In genomic region chr6:5905431-5906339, GRCh38 we compare ENCODE assay signal across 9 cellular contexts.
DNase-seq lines count a peak whose midpoint lies in the region; ATAC-seq and TF ChIP-seq lines count a peak whose summit lies in the region.
"Had no signal": no experiment of that assay in that cellular context is flagged by ENCODE, and none has a peak within 500 bp of the region (broad histone marks: within the 10 kb centered on the region; RNA-seq: fewer than 3 reads in every experiment).

No MANE protein-coding gene starts in this region.

- H2BK120ac ChIP-seq in neuronal stem cell (ENCODE audit: low read depth, low read length) = no peak overlapping the region

- no peak overlapping the region for H2BK5ac ChIP-seq in neuronal stem cell (ENCODE audit: low read length)

- H3K36me3 ChIP-seq in esophagus muscularis mucosa = no peaks in the 10 kb centered on the region
- H3K36me3 ChIP-seq in neuronal stem cell (replicated peaks in 1 of 2; ENCODE audit: control insufficient read depth in 2 of 2, insufficient read depth in 2 of 2, low read length in 2 of 2) = no peaks in the 10 kb centered on the region

- no peak overlapping the region for H4K91ac ChIP-seq in neuronal stem cell (ENCODE audit: low read depth, low read length, poor library complexity)

- peak overlapping the region; percentile 65 for H2BK12ac ChIP-seq in neuronal stem cell (ENCODE audit: low read length)

- in situ Hi-C loops in ACHN (cut with HindIII; ENCODE audit: low pct_ligation_motif_present, low pct_unique_long_range_greater_than_20kb, low sequenced_read_pairs) = no loop called here

- H3K27ac ChIP-seq in esophagus muscularis mucosa (replicated peaks in 1 of 4) (peak overlapping the region; percentile 24 to 67 (median 46)), neuronal stem cell (replicated peaks; ENCODE audit: low read length) (no peak overlapping the region)

- H3K4ac ChIP-seq in neuronal stem cell (ENCODE audit: low read length) = peak overlapping the region; percentile 39

- H3K4me1 ChIP-seq in esophagus muscularis mucosa (peaks cover 5 to 19% (median 16%) of the 10 kb centered on the region in 4 donors), neuronal stem cell (ENCODE audit: control insufficient read depth in 2 of 2, insufficient read depth in 1 of 2, low read depth in 1 of 2, low read length in 2 of 2) (peaks cover 1 to 5% of the 10 kb centered on the region in 2 donors)

- ATAC-seq in HG02870 (IDR thresholded peaks at IDR 0.05; ENCODE audit: unreplicated experiment) (no peak), HG03565 (IDR thresholded peaks at IDR 0.05; ENCODE audit: unreplicated experiment) (no peak)

- H3K9me3 ChIP-seq in esophagus muscularis mucosa (no peaks in the 10 kb centered on the region), neuronal stem cell (replicated peaks in 1 of 2; ENCODE audit: control insufficient read depth in 2 of 2, insufficient read depth in 1 of 2, low read depth in 1 of 2, low read length in 2 of 2) (no peaks in the 10 kb centered on the region)

- peak overlapping the region in 1 of 4 donors; percentile 13 for H3K4me3 ChIP-seq in esophagus muscularis mucosa
- no peak overlapping the region for H3K4me3 ChIP-seq in neuronal stem cell (ENCODE audit: low read length in 2 of 2)

- H3K27me3 ChIP-seq in esophagus muscularis mucosa (no peaks in the 10 kb centered on the region), neuronal stem cell (ENCODE audit: control insufficient read depth in 3 of 3, insufficient read depth in 3 of 3, low read depth in 1 of 3, low read length in 3 of 3) (no peaks in the 10 kb centered on the region)

- no peaks in the 10 kb centered on the region for H3K79me1 ChIP-seq in neuronal stem cell (ENCODE audit: low read depth, low read length)

- no peak overlapping the region for H3K9ac ChIP-seq in neuronal stem cell (ENCODE audit: low read depth, low read length, poor library complexity)

- peak overlapping the region; percentile 22 for H2BK15ac ChIP-seq in neuronal stem cell (ENCODE audit: low read length)

- DNase-seq in ACHN = peak; percentile 15
- DNase-seq in NCI-H226 = peak; percentile 66
- no peak for DNase-seq in esophagus muscularis mucosa (ENCODE audit: extremely low spot score)
- no peak for DNase-seq in neuronal stem cell (ENCODE audit: low spot score)
- DNase-seq in NCI-H1092 treated with DMSO at 0.1 percent for 48 hours (lab: John Stamatoyannopoulos, UW) = no peak
- no peak for DNase-seq in activated T-cell treated with anti-CD3 and anti-CD28 coated beads, Interleukin-2, amount 50 U/mL, for 48 hours
- DNase-seq: CD4-positive, CD25-positive, alpha-beta regulatory T cell had no signal

- no peak overlapping the region for H3K4me2 ChIP-seq in neuronal stem cell (ENCODE audit: insufficient read depth, low read length, poor library complexity, severe bottlenecking)

- intact Hi-C loops in esophagus muscularis mucosa (cut with DNase I) = no loop called here

- no peak for TF ChIP-seq POLR2A in esophagus muscularis mucosa (IDR thresholded peaks at IDR 0.05; ENCODE audit: low read depth)

- H2AK5ac ChIP-seq in neuronal stem cell (ENCODE audit: low read depth, low read length) = no peak overlapping the region

- TF ChIP-seq EP300 in esophagus muscularis mucosa (IDR thresholded peaks at IDR 0.05) = no peak

- H3K18ac ChIP-seq in neuronal stem cell (ENCODE audit: low read length) = peak overlapping the region; percentile 82

- H4K8ac ChIP-seq in neuronal stem cell (ENCODE audit: low read depth, low read length) = no peak overlapping the region

- H2AFZ ChIP-seq in neuronal stem cell (ENCODE audit: low read length) = peak overlapping the region; percentile 25

- no peak overlapping the region for H3K23ac ChIP-seq in neuronal stem cell (ENCODE audit: low read depth, low read length, poor library complexity)

- H3K14ac ChIP-seq in neuronal stem cell (ENCODE audit: low read length) = no peak overlapping the region

- no peak for TF ChIP-seq CTCF in esophagus muscularis mucosa (IDR thresholded peaks at IDR 0.05)

- WGBS in esophagus muscularis mucosa = 55% methylated on average over 18 of the region's 18 CpGs
- no CpG with 5 or more reads among the region's 18 CpGs for WGBS in neuronal stem cell (ENCODE audit: extremely low coverage in 2 of 2, insufficient read length in 2 of 2, insufficient replicate concordance in 1 of 2), 2 donors

Comparison
In these comparisons a context has a peak if more than half of its experiments do, and no peak if none do; other contexts are left out.
1. DNase-seq: peak in ACHN (single experiment) and NCI-H226 (single experiment); none in esophagus muscularis mucosa (single experiment), neuronal stem cell (single experiment), NCI-H1092 treated with DMSO at 0.1 percent for 48 hours (single experiment) and activated T-cell treated with anti-CD3 and anti-CD28 coated beads, Interleukin-2, amount 50 U/mL, for 48 hours (0 of 2).